In the genomic region with DNA sequence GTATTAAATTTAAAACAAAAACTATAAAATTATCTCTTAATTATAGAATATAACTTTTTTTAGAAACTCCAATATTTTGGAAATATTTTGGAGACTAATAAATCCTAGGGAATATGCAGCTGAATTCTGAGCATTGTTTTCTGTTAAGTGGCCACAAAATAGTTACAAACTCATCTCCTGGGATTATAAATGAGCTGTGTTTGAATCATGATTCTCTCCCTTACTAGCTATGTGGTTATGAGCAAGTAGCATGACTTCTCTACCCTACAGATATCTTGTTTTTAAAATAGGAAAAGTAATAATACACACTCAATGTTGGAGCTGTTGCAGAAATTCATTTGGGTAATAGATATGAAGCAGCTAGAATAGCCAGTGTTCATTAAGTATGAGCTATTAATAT, we compare ENCODE assay signal across 1 cellular context.
TF ChIP-seq lines count a peak whose summit lies in the region.

No MANE protein-coding gene starts in this region.

TF ChIP-seq in GM23338, 12 proteins besides CTCF, POLR2A, EP300 and RAD21 (continued from another document):
- TF ChIP-seq ZNF462 (CRISPR knock-in tag; IDR thresholded peaks at IDR 0.05) (no peak), STAT1 (IDR thresholded peaks at IDR 0.05; ENCODE audit: unreplicated experiment) (no peak), ZNF331 (CRISPR knock-in tag; IDR thresholded peaks at IDR 0.05; ENCODE audit: low read depth) (no peak), NANOG (IDR thresholded peaks at IDR 0.05; ENCODE audit: borderline replicate concordance) (no peak), POLR2AphosphoS5 (IDR thresholded peaks at IDR 0.05; ENCODE audit: low read depth) (no peak), EZH2 (IDR thresholded peaks at IDR 0.05; ENCODE audit: low read depth, unreplicated experiment) (no peak), CREB1 (CRISPR knock-in tag; IDR thresholded peaks at IDR 0.05; ENCODE audit: low read depth) (no peak)
TF ChIP-seq in GM23338: peak in this region for 0.
